Comparison of ENCODE assay signal across 8 cellular contexts in the genomic region with DNA sequence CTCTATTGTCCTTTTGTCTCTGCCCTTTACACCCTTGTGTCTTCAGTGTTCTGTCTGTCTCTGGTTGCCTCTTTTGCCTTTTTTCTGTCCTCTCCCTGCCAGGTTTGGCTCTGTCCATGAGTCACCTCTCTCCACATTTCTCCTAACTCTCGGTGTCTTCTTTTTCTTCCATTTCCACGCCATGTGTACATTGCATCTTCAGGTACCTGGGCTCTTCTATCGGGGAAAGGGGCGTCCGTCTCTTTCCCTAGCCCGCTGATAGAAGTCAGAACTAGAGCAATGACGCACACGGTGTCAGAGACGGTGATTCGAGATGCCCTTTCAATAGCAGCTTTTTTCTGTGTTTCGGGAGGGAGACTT. TPM values are rescaled to one million over a fixed set of nuclear protein-coding genes. Genes with fewer than 3 reads are reported as not detected.
DNase-seq lines count a peak whose midpoint lies in the region; ATAC-seq and TF ChIP-seq lines count a peak whose summit lies in the region.

No MANE protein-coding gene starts in this region.

- H3K4me1 ChIP-seq in SJCRH30 (no peaks in the 10 kb centered on the region; the same call in none of the 2 replicates), ascending aorta (peaks cover 4 to 10% of the 10 kb centered on the region in 2 donors), iPS-15b (ENCODE audit: control insufficient read depth, insufficient read depth, low read length) (peaks cover 6% of the 10 kb centered on the region)

- H3K4me3 ChIP-seq in SJCRH30 (peak overlapping the region; percentile 70), ascending aorta (peak overlapping the region; percentile 82 to 84), iPS-15b (ENCODE audit: low read depth, low read length) (peak overlapping the region; percentile 73)

- intact Hi-C loops in ascending aorta (cut with DNase I), result loop anchor here (5.0 to 10.0 kb wide), 4 partner anchors 549 to 989 kb away; a partner anchor contains a TSS

- peak overlapping the region; percentile 67 for H3K9ac ChIP-seq in iPS-15b (ENCODE audit: low read depth, low read length)

- TF ChIP-seq CTCF in ascending aorta (IDR thresholded peaks at IDR 0.05), result no peak

- peaks cover 16% of the 10 kb centered on the region for H3K36me3 ChIP-seq in SJCRH30
- peaks cover 0 to 3% of the 10 kb centered on the region in 2 donors for H3K36me3 ChIP-seq in ascending aorta
- H3K36me3 ChIP-seq in iPS-15b (ENCODE audit: control insufficient read depth, insufficient read depth, low read length), result no peaks in the 10 kb centered on the region

- H3K27me3 ChIP-seq in SJCRH30 (no peaks in the 10 kb centered on the region), ascending aorta (no peaks in the 10 kb centered on the region), iPS-15b (ENCODE audit: control insufficient read depth, insufficient read depth, low read length) (peaks cover 6% of the 10 kb centered on the region)

- ATAC-seq in HG03175 (IDR thresholded peaks at IDR 0.05; ENCODE audit: unreplicated experiment), result peak; percentile 29

- no peaks in the 10 kb centered on the region for H3K9me3 ChIP-seq in SJCRH30 (replicated peaks)
- no peaks in the 10 kb centered on the region for H3K9me3 ChIP-seq in ascending aorta
- H3K9me3 ChIP-seq in iPS-15b (ENCODE audit: control insufficient read depth, insufficient read depth, low read length), result no peaks in the 10 kb centered on the region

- DNase-seq in NCI-H748 (lab: John Stamatoyannopoulos, UW; ENCODE audit: unreplicated experiment), result peak; percentile 45
- no peak for DNase-seq in NCI-H748 treated with DMSO at 0.1 percent for 48 hours (lab: John Stamatoyannopoulos, UW)
- DNase-seq in SJCRH30, result peak; percentile 5 to 37
- DNase-seq in ascending aorta (ENCODE audit: low spot score in 2 of 2), result no peak
- DNase-seq in stimulated activated CD4-positive, alpha-beta T cell treated with anti-CD3 and anti-CD28 coated beads, Interleukin-12 subunit alpha, Interleukin-12 subunit beta, amount 100 ng/mL, for 24 hours (ENCODE audit: low read depth in 2 of 2), result peak; percentile 11
- DNase-seq in cerebellar nuclear complex (lab: John Stamatoyannopoulos, UW), result no peak

- H3K27ac ChIP-seq in SJCRH30 (peak overlapping the region; percentile 69), ascending aorta (peak overlapping the region; percentile 77 to 88)

RNA-seq across cellular contexts. Expression of a gene that starts 0.6 kb away (rescaled TPM):
- 84.3 and 88.0 TPM in 2 replicates for total RNA-seq in SJCRH30 (2014; rRNA removed; shearing (Covaris generic))
- 19.5 TPM for total RNA-seq in ascending aorta

RNA-seq across cellular contexts. Expression of a gene that starts 39.0 kb away (rescaled TPM):
- 0.18 and 0.49 TPM in 2 replicates for total RNA-seq in SJCRH30 (2014; rRNA removed; shearing (Covaris generic))
- not detected for total RNA-seq in ascending aorta

Comparison
In these comparisons a context has a peak if more than half of its experiments do, and no peak if none do; other contexts are left out.
1. DNase-seq: peak in NCI-H748 (single experiment), SJCRH30 (2 of 2) and stimulated activated CD4-positive, alpha-beta T cell treated with anti-CD3 and anti-CD28 coated beads, Interleukin-12 subunit alpha, Interleukin-12 subunit beta, amount 100 ng/mL, for 24 hours (2 of 2); none in NCI-H748 treated with DMSO at 0.1 percent for 48 hours (single experiment), ascending aorta (0 of 2) and cerebellar nuclear complex (0 of 2).
2. Peak in every context shown above with its lines, with median percentiles within 50 percentile points of each other: H3K4me3 ChIP-seq.